ENCODE assay signal across 26 cellular contexts in the genomic region with DNA sequence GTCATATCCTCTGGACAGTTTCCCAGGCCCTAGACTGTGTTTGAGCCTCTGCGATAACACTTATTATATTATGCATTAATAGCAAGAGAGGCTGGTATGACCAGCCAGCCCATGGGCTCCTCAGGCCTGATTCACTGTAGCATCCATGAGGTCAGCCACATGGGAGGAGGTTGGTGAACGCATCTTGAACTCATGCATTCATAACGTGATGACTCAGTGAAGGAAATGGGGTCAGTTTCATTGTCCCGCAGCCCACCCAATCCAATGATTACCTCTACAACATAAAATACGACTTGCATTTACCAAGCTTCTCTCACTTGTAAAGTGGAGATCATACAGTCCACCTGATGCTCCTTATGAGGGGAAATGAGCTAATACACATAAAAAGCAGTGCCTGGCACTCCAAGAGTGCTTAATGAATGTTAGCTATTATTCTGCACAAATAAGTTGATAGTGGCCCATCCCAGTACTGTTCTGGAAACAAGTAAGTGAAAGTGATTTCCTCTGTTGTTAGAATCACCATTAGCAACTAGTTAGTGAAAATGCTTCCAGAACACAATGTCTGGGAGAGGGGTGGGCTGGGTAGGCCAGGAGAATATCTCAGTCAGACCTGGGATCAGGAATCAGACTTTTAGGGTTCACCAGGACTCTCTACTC. TPM values are rescaled to one million over a fixed set of nuclear protein-coding genes. Genes with fewer than 3 reads are reported as not detected.
DNase-seq lines count a peak whose midpoint lies in the region; ATAC-seq, FAIRE-seq and TF ChIP-seq lines count a peak whose summit lies in the region.
"Had no signal": no experiment of that assay in that cellular context is flagged by ENCODE, and none has a peak within 500 bp of the region (broad histone marks: within the 10 kb centered on the region; RNA-seq: fewer than 3 reads in every experiment).

No MANE protein-coding gene starts in this region.

- H3K36me3 ChIP-seq in left ventricle myocardium inferior (no peaks in the 10 kb centered on the region), MG63 (no peaks in the 10 kb centered on the region), spleen (no peaks in the 10 kb centered on the region)
- H3K36me3 ChIP-seq: BLaER1 treated with 17β-estradiol and CSF1 and Interleukin-3, amounts not matched to agents 10 nM and 100 nM had no signal

- FAIRE-seq in H54 (lab: Jason Lieb, UNC): no peak
- FAIRE-seq: G401.6, GM12891, GM19239, HTR-8/SVneo, K562 had no signal

- peaks cover 35% of the 10 kb centered on the region for H3K27me3 ChIP-seq in left ventricle myocardium inferior (ENCODE audit: low read depth)
- no peaks in the 10 kb centered on the region for H3K27me3 ChIP-seq in MG63
- H3K27me3 ChIP-seq in spleen (replicated peaks in 1 of 7): no peaks in the 10 kb centered on the region
- H3K27me3 ChIP-seq: BLaER1 treated with 17β-estradiol and CSF1 and Interleukin-3, amounts not matched to agents 10 nM and 100 nM had no signal

- TF ChIP-seq POLR2A in spleen (IDR thresholded peaks at IDR 0.05) (no peak), H54 (IDR thresholded peaks at IDR 0.05; ENCODE audit: low read depth, low read length) (no peak)

- intact Hi-C loops in left ventricle myocardium inferior (cut with micrococcal nuclease) (no loop called here), left ventricle myocardium superior (cut with micrococcal nuclease) (no loop called here), spleen (cut with DNase I; ENCODE audit: low total_unique reads) (no loop called here)

- ATAC-seq in left ventricle myocardium superior: no peak
- ATAC-seq in HG03378 (IDR thresholded peaks at IDR 0.05; ENCODE audit: unreplicated experiment): no peak
- ATAC-seq: CD8-positive, alpha-beta T cell; HCT116; K562 had no signal

- H3K4me3 ChIP-seq in left ventricle myocardium inferior (no peak overlapping the region), MG63 (no peak overlapping the region), fibroblast of pulmonary artery (replicated peaks; ENCODE audit: low read depth, low read length) (no peak overlapping the region), spleen (no peak overlapping the region)
- H3K4me3 ChIP-seq: BLaER1 treated with 17β-estradiol and CSF1 and Interleukin-3, amounts not matched to agents 10 nM and 100 nM; K562 had no signal

- DNase-seq in left ventricle myocardium inferior (no peak), left ventricle myocardium superior (no peak), MG63 (peak; percentile 7), fibroblast of pulmonary artery (ENCODE audit: low read depth) (peak; percentile 66), spleen (no peak), H54 (ENCODE audit: insufficient read length, low spot score) (no peak), medulla oblongata (ENCODE audit: extremely low spot score) (no peak)
- DNase-seq: 8988T; Calu3; CD8-positive, alpha-beta T cell; DMS 273 treated with DMSO at 0.1 percent for 48 hours; DMS53; H7; HFFc6; IMR-90 had no signal

- no peaks in the 10 kb centered on the region for H3K9me3 ChIP-seq in left ventricle myocardium inferior (replicated peaks)
- no peaks in the 10 kb centered on the region for H3K9me3 ChIP-seq in MG63
- no peaks in the 10 kb centered on the region for H3K9me3 ChIP-seq in spleen
- H3K9me3 ChIP-seq: BLaER1 treated with 17β-estradiol and CSF1 and Interleukin-3, amounts not matched to agents 10 nM and 100 nM had no signal

- TF ChIP-seq CTCF in left ventricle myocardium inferior (IDR thresholded peaks at IDR 0.05; ENCODE audit: borderline replicate concordance): no peak
- TF ChIP-seq CTCF in fibroblast of pulmonary artery (IDR thresholded peaks at IDR 0.05; ENCODE audit: low read length, missing control alignments): no peak
- TF ChIP-seq CTCF in spleen (IDR thresholded peaks at IDR 0.05 in 8 of 11, conservative IDR thresholded peaks at IDR 0.05 in 3 of 11): no peak

- 73 to 89% (median 76%) methylated on average over 4 to 5 of the region's 5 CpGs for WGBS in spleen, 5 donors

- H3K4me1 ChIP-seq in left ventricle myocardium inferior (peaks cover 4% of the 10 kb centered on the region), spleen (peaks cover 0 to 16% (median 0%) of the 10 kb centered on the region in 6 donors)
- H3K4me1 ChIP-seq: BLaER1 treated with 17β-estradiol and CSF1 and Interleukin-3, amounts not matched to agents 10 nM and 100 nM had no signal

- H3K27ac ChIP-seq in left ventricle myocardium inferior (replicated peaks): peak overlapping the region; percentile 46
- H3K27ac ChIP-seq in spleen: peak overlapping the region in 6 of 8 donors; percentile 24 to 71 (median 50)
- H3K27ac ChIP-seq: BLaER1 treated with 17β-estradiol and CSF1 and Interleukin-3, amounts not matched to agents 10 nM and 100 nM; HL-60 had no signal

RNA-seq across cellular contexts. Expression of gene CELF4, which starts 46.2 kb away (rescaled TPM):
- total RNA-seq in left ventricle myocardium inferior: 0.60 TPM
- total RNA-seq in left ventricle myocardium superior: 0.52 TPM
- not detected in 2 replicates for total RNA-seq in MG63 (2014; rRNA removed; shearing (Covaris generic); ENCODE audit: low replicate concordance)
- 1 to 10 TPM in 2 of 7 donors, under 1 TPM in 5; 0.74 to 3.5 (median 0.84) TPM for total RNA-seq in spleen
- under 1 TPM; 0.46 to 0.54 (median 0.50) TPM for polyA plus RNA-seq in spleen
- total RNA-seq: A673; CD8-positive, alpha-beta T cell; HFFc6; IMR-90 had no signal
- polyA plus RNA-seq: AG04450, IMR-90 had no signal

Comparison
In these comparisons a context has a peak if more than half of its experiments do, and no peak if none do; other contexts are left out.
1. DNase-seq: peak in MG63 (single experiment) and fibroblast of pulmonary artery (single experiment); none in left ventricle myocardium inferior (single experiment), left ventricle myocardium superior (single experiment), spleen (single experiment), H54 (single experiment) and medulla oblongata (single experiment).